In the genomic region with DNA sequence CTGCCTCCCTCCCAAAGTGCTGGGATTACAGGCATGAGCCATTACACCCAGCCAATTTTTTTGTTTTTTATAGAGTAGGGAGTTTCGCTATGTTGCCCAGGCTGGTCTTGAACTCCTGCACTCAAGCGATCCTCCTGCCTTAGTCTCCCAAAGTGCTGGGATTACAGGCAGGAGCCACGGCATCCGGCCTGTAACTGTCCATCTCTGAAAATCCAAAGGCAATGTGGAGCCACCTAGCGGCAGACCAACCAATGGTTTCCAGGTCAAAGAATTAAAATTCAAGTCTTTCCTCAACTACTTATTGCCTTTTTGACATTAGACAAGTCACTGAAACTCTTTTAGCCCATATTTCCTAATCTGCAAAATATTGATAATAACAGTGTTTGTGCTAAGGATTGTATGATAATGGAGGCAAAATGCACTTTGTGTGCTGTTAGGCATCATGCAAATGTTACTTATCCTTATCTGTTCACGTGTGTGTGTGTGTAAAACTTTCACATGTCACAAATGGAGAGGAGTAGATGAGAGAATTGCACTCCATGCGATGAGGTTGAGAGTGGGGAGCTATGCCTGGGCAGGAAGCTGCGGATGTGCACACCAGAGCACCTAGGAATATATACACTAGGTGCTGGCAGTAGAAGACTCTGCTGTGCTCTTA, we compare ENCODE assay signal across 8 cellular contexts. TPM values are rescaled to one million over a fixed set of nuclear protein-coding genes. Genes with fewer than 3 reads are reported as not detected.
DNase-seq lines count a peak whose midpoint lies in the region; ATAC-seq, FAIRE-seq and TF ChIP-seq lines count a peak whose summit lies in the region.

No MANE protein-coding gene starts in this region.

- peak; percentile 74 to 80 for TF ChIP-seq CTCF in right atrium auricular region (IDR thresholded peaks at IDR 0.05)

- no peak overlapping the region for H3K27ac Mint-ChIP-seq in activated naive CD4-positive, alpha-beta T cell treated with anti-CD3 and anti-CD28 coated beads, Interleukin-2, amount 10 ng/mL, durations not matched to agents 7 days and 5 days

- DNase-seq in activated effector memory CD4-positive, alpha-beta T cell treated with anti-CD3 and anti-CD28 coated beads, Interleukin-2, amount 50 U/mL, for 16 hours: peak; percentile 66
- no peak for DNase-seq in activated effector memory CD4-positive, alpha-beta T cell treated with Interleukin-2 at 50 U/mL for 16 hours
- peak; percentile 69 for DNase-seq in NCI-H460 (ENCODE audit: extremely low read depth, low read depth)
- DNase-seq in activated naive CD4-positive, alpha-beta T cell treated with anti-CD3 and anti-CD28 coated beads, Interleukin-2, amount 10 ng/mL, durations not matched to agents 7 days and 5 days: peak; percentile 62
- DNase-seq in right atrium auricular region (ENCODE audit: low spot score): no peak
- peak; percentile 23 for DNase-seq in small intestine
- DNase-seq in stimulated activated naive CD4-positive, alpha-beta T cell (lab: John Stamatoyannopoulos, UW): no peak

- H3K4me1 Mint-ChIP-seq in activated naive CD4-positive, alpha-beta T cell treated with anti-CD3 and anti-CD28 coated beads, Interleukin-2, amount 10 ng/mL, durations not matched to agents 7 days and 5 days: no peaks in the 10 kb centered on the region

- H3K36me3 Mint-ChIP-seq in activated naive CD4-positive, alpha-beta T cell treated with anti-CD3 and anti-CD28 coated beads, Interleukin-2, amount 10 ng/mL, durations not matched to agents 7 days and 5 days: no peaks in the 10 kb centered on the region

- H3K9me3 Mint-ChIP-seq in activated naive CD4-positive, alpha-beta T cell treated with anti-CD3 and anti-CD28 coated beads, Interleukin-2, amount 10 ng/mL, durations not matched to agents 7 days and 5 days: no peaks in the 10 kb centered on the region

- H3K27ac ChIP-seq in right atrium auricular region (no peak overlapping the region), small intestine (ENCODE audit: low read depth in 1 of 2, low read length in 1 of 2) (no peak overlapping the region)

- ATAC-seq in HG02588 (IDR thresholded peaks at IDR 0.05; ENCODE audit: unreplicated experiment): peak; percentile 65

- no peaks in the 10 kb centered on the region for H3K9me3 ChIP-seq in right atrium auricular region
- H3K9me3 ChIP-seq in small intestine (ENCODE audit: control insufficient read depth, low read depth): no peaks in the 10 kb centered on the region

- 30 to 33% (median 32%) methylated on average over 8 of the region's 8 CpGs for WGBS in small intestine, 3 donors

- no peaks in the 10 kb centered on the region for H3K27me3 ChIP-seq in right atrium auricular region
- peaks cover 0 to 1% of the 10 kb centered on the region in 2 donors for H3K27me3 ChIP-seq in small intestine (ENCODE audit: control insufficient read depth in 2 of 2, insufficient read depth in 2 of 2, low read length in 2 of 2)

- H3K4me3 Mint-ChIP-seq in activated naive CD4-positive, alpha-beta T cell treated with anti-CD3 and anti-CD28 coated beads, Interleukin-2, amount 10 ng/mL, durations not matched to agents 7 days and 5 days: no peak overlapping the region

- H3K4me1 ChIP-seq in right atrium auricular region (no peaks in the 10 kb centered on the region), small intestine (ENCODE audit: control insufficient read depth in 2 of 2, insufficient read depth in 1 of 2, low read depth in 1 of 2, low read length in 1 of 2) (no peaks in the 10 kb centered on the region)

- no peak for FAIRE-seq in small intestine (lab: Jason Lieb, UNC)

- H3K36me3 ChIP-seq in right atrium auricular region: no peaks in the 10 kb centered on the region
- no peaks in the 10 kb centered on the region for H3K36me3 ChIP-seq in small intestine (ENCODE audit: control insufficient read depth in 2 of 2, insufficient read depth in 2 of 2, low read length in 2 of 2)

- H3K4me3 ChIP-seq in right atrium auricular region: no peak overlapping the region
- no peak overlapping the region for H3K4me3 ChIP-seq in small intestine (ENCODE audit: low read depth in 1 of 2, low read length in 2 of 2)

- peaks cover 11% of the 10 kb centered on the region for H3K27me3 Mint-ChIP-seq in activated naive CD4-positive, alpha-beta T cell treated with anti-CD3 and anti-CD28 coated beads, Interleukin-2, amount 10 ng/mL, durations not matched to agents 7 days and 5 days

- CTCF ChIA-PET in activated naive CD4-positive, alpha-beta T cell treated with anti-CD3 and anti-CD28 coated beads, Interleukin-2, amount 10 ng/mL, durations not matched to agents 7 days and 5 days (lab: Charles Lee): interaction anchor here (0.7 to 1.9 kb wide), 8 partner anchors 23 to 875 kb away, joined by 3 to 6 read pairs (median 4); partner anchors contain the start of gene COL8A1

RNA-seq across cellular contexts. Expression of gene COL8A1, which starts 48.7 kb away (rescaled TPM):
- 179 TPM in 2 replicates for total RNA-seq in NCI-H460 (2014; rRNA removed; shearing (Covaris generic))
- polyA plus RNA-seq in NCI-H460 (2014; cell fraction: nucleus; rRNA removed): 168 and 209 TPM in 2 replicates
- total RNA-seq in right atrium auricular region: 10 to 100 TPM; 43.3 to 53.8 TPM
- 1 to 10 TPM in 1 of 3 donors, under 1 TPM in 2; 0.22 to 4.5 (median 0.27) TPM for polyA plus RNA-seq in small intestine

Comparison
In these comparisons a context has a peak if more than half of its experiments do, and no peak if none do; other contexts are left out.
1. DNase-seq: peak in activated effector memory CD4-positive, alpha-beta T cell treated with anti-CD3 and anti-CD28 coated beads, Interleukin-2, amount 50 U/mL, for 16 hours (single experiment), NCI-H460 (single experiment), activated naive CD4-positive, alpha-beta T cell treated with anti-CD3 and anti-CD28 coated beads, Interleukin-2, amount 10 ng/mL, durations not matched to agents 7 days and 5 days (single experiment) and small intestine (single experiment); none in activated effector memory CD4-positive, alpha-beta T cell treated with Interleukin-2 at 50 U/mL for 16 hours (single experiment), right atrium auricular region (single experiment) and stimulated activated naive CD4-positive, alpha-beta T cell (0 of 6).